8 cellular contexts compared by ENCODE assay signal in the genomic region with DNA sequence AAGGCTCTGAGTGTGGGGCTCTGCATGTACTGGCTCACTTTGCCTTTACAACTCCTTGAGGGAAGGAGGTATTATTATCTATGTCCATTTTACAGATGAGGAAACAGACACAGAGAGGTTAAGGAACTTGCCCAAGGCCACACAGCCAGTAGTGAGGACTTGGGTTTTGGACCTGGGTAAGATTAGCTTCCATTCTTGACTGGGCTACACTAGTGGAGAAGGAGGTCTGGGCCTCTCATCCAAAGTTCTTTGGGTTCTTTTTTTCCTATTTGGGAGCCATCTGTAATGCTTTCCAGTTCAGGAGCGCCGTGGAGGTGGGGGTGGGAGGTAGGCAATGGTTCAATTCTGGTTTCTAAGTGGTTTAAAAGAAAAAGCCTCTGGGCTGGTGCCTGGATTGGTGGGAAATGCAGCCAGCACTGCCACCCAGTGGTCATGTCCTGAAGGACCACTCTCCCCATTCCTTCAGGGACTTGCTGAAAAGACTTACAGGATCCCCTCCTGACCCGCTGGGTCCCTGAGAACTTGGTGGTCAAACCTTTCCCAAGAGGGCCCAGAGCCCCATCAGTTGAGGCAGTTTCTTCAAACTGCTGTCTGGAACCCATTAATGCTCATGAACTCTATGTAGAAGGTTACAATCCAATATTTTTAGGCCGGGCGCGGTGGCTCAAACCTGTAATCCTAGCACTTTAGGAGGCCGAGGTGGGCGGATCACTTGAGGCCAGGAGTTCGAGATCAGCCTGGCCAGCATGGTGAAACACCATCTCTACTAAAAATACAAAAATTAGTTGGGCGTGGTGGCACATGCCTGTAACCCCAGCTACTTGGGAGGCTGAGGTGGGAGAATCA. TPM values are rescaled to one million over a fixed set of nuclear protein-coding genes. Genes with fewer than 3 reads are reported as not detected.
A peak's percentile ranks its signal among the peaks of the same experiment; 100 is the strongest.
DNase-seq lines count a peak whose midpoint lies in the region; ATAC-seq and TF ChIP-seq lines count a peak whose summit lies in the region.

No MANE protein-coding gene starts in this region.

- TF ChIP-seq POLR2A in sigmoid colon (IDR thresholded peaks at IDR 0.05) = no peak
- TF ChIP-seq POLR2A in GM18505 (IDR thresholded peaks at IDR 0.05; ENCODE audit: borderline replicate concordance, extremely low read depth, insufficient read depth, insufficient read length) = no peak

- peak; percentile 66 to 86 (median 74) for TF ChIP-seq CTCF in sigmoid colon (IDR thresholded peaks at IDR 0.05)

- no peak overlapping the region for H3K27ac ChIP-seq in sigmoid colon

- WGBS in sigmoid colon, 2 donors = 46 to 59% methylated on average over 10 of the region's 10 CpGs

- H3K36me3 ChIP-seq in sigmoid colon = no peaks in the 10 kb centered on the region

- peak; percentile 57 for DNase-seq in DMS79 treated with DMSO at 0.1 percent for 48 hours (lab: John Stamatoyannopoulos, UW)
- peak; percentile 64 for DNase-seq in LoVo (ENCODE audit: low spot score)
- DNase-seq in T follicular helper cell (ENCODE audit: low read depth) = peak; percentile 37
- DNase-seq in anterior cingulate cortex (lab: John Stamatoyannopoulos, UW) = peak in 51 of 58 donors; percentile 7 to 78 (median 44)
- peak; percentile 84 for DNase-seq in hepatic stellate cell (ENCODE audit: low spot score)
- peak; percentile 79 for DNase-seq in sigmoid colon

- peak; percentile 72 for ATAC-seq in GM21529 (IDR thresholded peaks at IDR 0.05; ENCODE audit: unreplicated experiment)
- ATAC-seq in GM18505 (IDR thresholded peaks at IDR 0.05; ENCODE audit: unreplicated experiment) = no peak

- intact Hi-C loops in sigmoid colon (cut with DNase I) = loop anchor here (2.0 to 5.0 kb wide), 2 partner anchors 79 to 171 kb away; no protein-coding TSS in a partner anchor

- H3K4me1 ChIP-seq in sigmoid colon = no peaks in the 10 kb centered on the region

- H3K4me3 ChIP-seq in sigmoid colon = no peak overlapping the region

- H3K27me3 ChIP-seq in sigmoid colon = no peaks in the 10 kb centered on the region

- H3K9me3 ChIP-seq in sigmoid colon = no peaks in the 10 kb centered on the region

- TF ChIP-seq EP300 in sigmoid colon (IDR thresholded peaks at IDR 0.05) = no peak

RNA-seq across cellular contexts. Expression of gene NOTO, which starts 38.6 kb away (rescaled TPM):
- total RNA-seq in sigmoid colon = not detected
- polyA plus RNA-seq in sigmoid colon = not detected

RNA-seq across cellular contexts. Expression of gene SMYD5, which starts 50.3 kb away (rescaled TPM):
- total RNA-seq in sigmoid colon = 10 to 100 TPM in 1 of 4 donors, 1 to 10 TPM in 3; 6.9 to 12.4 (median 7.9) TPM
- polyA plus RNA-seq in sigmoid colon = 10 to 100 TPM in 1 of 3 donors, 1 to 10 TPM in 2; 5.3 to 18.2 (median 7.8) TPM

RNA-seq across cellular contexts. Expression of gene RAB11FIP5, which starts 51.0 kb away (rescaled TPM):
- 10 to 100 TPM; 13.9 to 24.4 (median 19.4) TPM for total RNA-seq in sigmoid colon
- polyA plus RNA-seq in sigmoid colon = 10 to 100 TPM in 2 of 3 donors, 1 to 10 TPM in 1; 9.6 to 13.2 (median 12.8) TPM
